In the genomic region with DNA sequence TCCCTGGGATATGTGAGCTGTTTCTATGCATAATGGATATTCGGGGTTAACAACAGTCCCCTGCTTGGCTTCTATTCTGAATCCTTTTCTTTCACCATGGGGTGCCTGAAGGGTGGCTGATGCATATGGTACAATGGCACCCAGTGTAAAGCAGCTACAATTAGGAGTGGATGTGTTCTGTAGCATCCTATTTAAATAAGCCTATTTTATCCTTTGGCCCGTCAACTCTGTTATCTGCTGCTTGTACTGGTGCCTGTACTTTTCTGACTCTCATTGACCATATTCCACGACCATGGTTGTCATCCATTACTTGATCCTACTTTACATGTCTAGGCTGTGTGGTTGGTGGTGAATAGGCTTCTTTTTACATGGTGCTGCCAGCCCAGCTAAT, we compare ENCODE assay signal across 8 cellular contexts. TPM values are rescaled to one million over a fixed set of nuclear protein-coding genes. Genes with fewer than 3 reads are reported as not detected.
A peak's percentile ranks its signal among the peaks of the same experiment; 100 is the strongest.
DNase-seq lines count a peak whose midpoint lies in the region; ATAC-seq and TF ChIP-seq lines count a peak whose summit lies in the region.

No MANE protein-coding gene starts in this region.

- 20 to 63% methylated on average over 1 to 3 of the region's 3 CpGs for WGBS in endodermal cell (ENCODE audit: insufficient coverage in 1 of 2, insufficient read length in 1 of 2), 2 experiments
- WGBS in neuronal stem cell (ENCODE audit: extremely low coverage in 2 of 2, insufficient read length in 2 of 2, insufficient replicate concordance in 1 of 2), 2 donors, result no CpG with 5 or more reads among the region's 3 CpGs

- CTCF ChIA-PET in CD4-positive, alpha-beta T cell (lab: Charles Lee), result interaction anchor here (0.6 to 3.2 kb wide), 4 partner anchors 30 to 115 kb away, joined by 3 to 18 read pairs (median 4); no protein-coding TSS in a partner anchor

- TF ChIP-seq CTCF in CD4-positive, alpha-beta T cell (IDR thresholded peaks at IDR 0.05), result no peak
- no peak for TF ChIP-seq CTCF in NB4 (IDR thresholded peaks at IDR 0.05; ENCODE audit: low read depth, low read length)
- no peak for TF ChIP-seq CTCF in endodermal cell (conservative IDR thresholded peaks at IDR 0.05)

- H3K4ac ChIP-seq in neuronal stem cell (ENCODE audit: low read length), result no peak overlapping the region

- H3K23ac ChIP-seq in neuronal stem cell (ENCODE audit: low read depth, low read length, poor library complexity), result no peak overlapping the region

- peaks cover 15% of the 10 kb centered on the region for H3K9me3 Mint-ChIP-seq in CD4-positive, alpha-beta T cell
- peaks cover 67% of the 10 kb centered on the region for H3K9me3 Mint-ChIP-seq in endodermal cell

- peak overlapping the region; percentile 90 for H3K4me3 Mint-ChIP-seq in CD4-positive, alpha-beta T cell
- H3K4me3 Mint-ChIP-seq in endodermal cell, result peak overlapping the region; percentile 85

- POLR2A ChIA-PET in CD4-positive, alpha-beta T cell (lab: Charles Lee), result interaction anchor here (0.7 to 4.9 kb wide), 12 partner anchors 10 to 1417 kb away, joined by 3 to 104 read pairs (median 14); a partner anchor contains a TSS

- intact Hi-C loops in CD4-positive, alpha-beta T cell (cut with DNase I, micrococcal nuclease), result loop anchor here in 1 of 2 experiments (5.0 to 10.0 kb wide), 2 partner anchors 377 to 524 kb away; a partner anchor contains a TSS

- peak overlapping the region; percentile 78 for H3K4me2 ChIP-seq in neuronal stem cell (ENCODE audit: insufficient read depth, low read length, poor library complexity, severe bottlenecking)

- H3K27ac ChIP-seq in CD4-positive, alpha-beta T cell (ENCODE audit: low read depth, low read length), result no peak overlapping the region
- H3K27ac ChIP-seq in endodermal cell (ENCODE audit: low read depth, low read length) (no peak overlapping the region), neuronal stem cell (replicated peaks; ENCODE audit: low read length) (no peak overlapping the region)

- no peak overlapping the region for H2BK15ac ChIP-seq in neuronal stem cell (ENCODE audit: low read length)

- H3K27me3 Mint-ChIP-seq in CD4-positive, alpha-beta T cell, result no peaks in the 10 kb centered on the region
- peaks cover 2% of the 10 kb centered on the region for H3K27me3 Mint-ChIP-seq in endodermal cell (ENCODE audit: insufficient read depth)

- H3K9ac ChIP-seq in endodermal cell (ENCODE audit: extremely low read depth, low read length, poor library complexity, severe bottlenecking) (peak overlapping the region; percentile 81), neuronal stem cell (ENCODE audit: low read depth, low read length, poor library complexity) (no peak overlapping the region)

- no peak overlapping the region for H2AFZ ChIP-seq in neuronal stem cell (ENCODE audit: low read length)

- no peak overlapping the region for H2BK120ac ChIP-seq in neuronal stem cell (ENCODE audit: low read depth, low read length)

- peak overlapping the region; percentile 89 for H3K4me3 ChIP-seq in NB4 (ENCODE audit: low read depth, low read length)
- peak overlapping the region; percentile 97 for H3K4me3 ChIP-seq in endodermal cell (ENCODE audit: low read length)
- H3K4me3 ChIP-seq in neuronal stem cell (ENCODE audit: low read length in 2 of 2), result peak overlapping the region; percentile 80 to 92

- no peak overlapping the region for H3K14ac ChIP-seq in neuronal stem cell (ENCODE audit: low read length)

- no peak overlapping the region for H2BK5ac ChIP-seq in neuronal stem cell (ENCODE audit: low read length)

- H3K79me1 ChIP-seq in neuronal stem cell (ENCODE audit: low read depth, low read length), result peaks cover 5% of the 10 kb centered on the region

- no peak for ATAC-seq in CD4-positive, alpha-beta T cell (ENCODE audit: poor library complexity)
- ATAC-seq in GM18868 (IDR thresholded peaks at IDR 0.05; ENCODE audit: unreplicated experiment), result no peak
- no peak for ATAC-seq in GM21737 (IDR thresholded peaks at IDR 0.05; ENCODE audit: unreplicated experiment)

- H3K36me3 Mint-ChIP-seq in CD4-positive, alpha-beta T cell (ENCODE audit: low read depth), result peaks cover 91% of the 10 kb centered on the region
- H3K36me3 Mint-ChIP-seq in endodermal cell (ENCODE audit: low read depth), result peaks cover 72% of the 10 kb centered on the region

- H3K4me1 ChIP-seq in endodermal cell (ENCODE audit: control insufficient read depth, insufficient read depth, low read length), result no peaks in the 10 kb centered on the region
- peaks cover 3 to 4% of the 10 kb centered on the region in 2 donors for H3K4me1 ChIP-seq in neuronal stem cell (ENCODE audit: control insufficient read depth in 2 of 2, insufficient read depth in 1 of 2, low read depth in 1 of 2, low read length in 2 of 2)

- H2AK5ac ChIP-seq in neuronal stem cell (ENCODE audit: low read depth, low read length), result no peak overlapping the region

- H3K18ac ChIP-seq in neuronal stem cell (ENCODE audit: low read length), result no peak overlapping the region

- H3K27ac Mint-ChIP-seq in CD4-positive, alpha-beta T cell, result peak overlapping the region; percentile 98
- H3K27ac Mint-ChIP-seq in endodermal cell, result peak overlapping the region; percentile 87

- no peaks in the 10 kb centered on the region for H3K27me3 ChIP-seq in CD4-positive, alpha-beta T cell (ENCODE audit: control insufficient read depth, insufficient read depth, low read length)
- no peaks in the 10 kb centered on the region for H3K27me3 ChIP-seq in endodermal cell (ENCODE audit: control insufficient read depth, insufficient read depth, low read length, poor library complexity, severe bottlenecking)
- H3K27me3 ChIP-seq in neuronal stem cell (ENCODE audit: control insufficient read depth in 3 of 3, insufficient read depth in 3 of 3, low read depth in 1 of 3, low read length in 3 of 3), result no peaks in the 10 kb centered on the region

- H3K36me3 ChIP-seq in endodermal cell (ENCODE audit: control insufficient read depth, insufficient read depth, low read length) (peaks cover 70% of the 10 kb centered on the region), neuronal stem cell (replicated peaks in 1 of 2; ENCODE audit: control insufficient read depth in 2 of 2, insufficient read depth in 2 of 2, low read length in 2 of 2) (peaks cover 35 to 80% of the 10 kb centered on the region in 2 donors)

- TF ChIP-seq POLR2A in NB4 (IDR thresholded peaks at IDR 0.05; ENCODE audit: extremely low read depth, insufficient read length), result no peak

- H3K9me3 ChIP-seq in CD4-positive, alpha-beta T cell (ENCODE audit: control insufficient read depth, low read length), result peaks cover 77% of the 10 kb centered on the region
- H3K9me3 ChIP-seq in endodermal cell (ENCODE audit: control insufficient read depth, low read length) (peaks cover 65% of the 10 kb centered on the region), neuronal stem cell (replicated peaks in 1 of 2; ENCODE audit: control insufficient read depth in 2 of 2, insufficient read depth in 1 of 2, low read depth in 1 of 2, low read length in 2 of 2) (peaks cover 46 to 84% of the 10 kb centered on the region in 2 donors)

- peaks cover 56% of the 10 kb centered on the region for H3K4me1 Mint-ChIP-seq in CD4-positive, alpha-beta T cell (ENCODE audit: low read depth)
- H3K4me1 Mint-ChIP-seq in endodermal cell, result peaks cover 20% of the 10 kb centered on the region

- H4K91ac ChIP-seq in neuronal stem cell (ENCODE audit: low read depth, low read length, poor library complexity), result no peak overlapping the region

- DNase-seq in CD4-positive, alpha-beta T cell, result no peak
- no peak for DNase-seq in NB4 (ENCODE audit: low read depth)
- DNase-seq in endodermal cell, result no peak
- DNase-seq in neuronal stem cell (ENCODE audit: low spot score), result no peak
- DNase-seq in OCI-M2 (lab: John Stamatoyannopoulos, UW; ENCODE audit: unreplicated experiment), result no peak
- DNase-seq in mucosa of gallbladder (ENCODE audit: low spot score), result no peak

- H4K8ac ChIP-seq in neuronal stem cell (ENCODE audit: low read depth, low read length), result no peak overlapping the region

- H2BK12ac ChIP-seq in neuronal stem cell (ENCODE audit: low read length), result no peak overlapping the region

RNA-seq across cellular contexts. Expression of a gene that starts 1.3 kb away (rescaled TPM):
- 10 to 100 TPM; 85.8 to 86.2 TPM for total RNA-seq in CD4-positive, alpha-beta T cell
- 100 to 1,000 TPM; 113 to 123 TPM for total RNA-seq in endodermal cell
- polyA plus RNA-seq in endodermal cell (2013, experiment 1 of 2), result 113 TPM
- polyA plus RNA-seq in endodermal cell (2013, experiment 2 of 2), result 105 TPM
- 113 TPM for polyA plus RNA-seq in neuronal stem cell (2013, experiment 1 of 2)
- polyA plus RNA-seq in neuronal stem cell (2013, experiment 2 of 2), result 113 TPM
- total RNA-seq in mucosa of gallbladder, result 79.4 TPM

RNA-seq across cellular contexts. Expression of a gene that starts 1.8 kb away (rescaled TPM):
- total RNA-seq in CD4-positive, alpha-beta T cell, result 10 to 100 TPM; 27.1 to 27.9 TPM
- 10 to 100 TPM; 34.9 to 36.3 TPM for total RNA-seq in endodermal cell
- polyA plus RNA-seq in endodermal cell (2013, experiment 1 of 2), result 31.7 TPM
- 36.8 TPM for polyA plus RNA-seq in endodermal cell (2013, experiment 2 of 2)
- polyA plus RNA-seq in neuronal stem cell (2013, experiment 1 of 2), result 29.0 TPM
- polyA plus RNA-seq in neuronal stem cell (2013, experiment 2 of 2), result 31.5 TPM
- 21.5 TPM for total RNA-seq in mucosa of gallbladder
